ENCODE assay signal across 1 cellular context in the genomic region with DNA sequence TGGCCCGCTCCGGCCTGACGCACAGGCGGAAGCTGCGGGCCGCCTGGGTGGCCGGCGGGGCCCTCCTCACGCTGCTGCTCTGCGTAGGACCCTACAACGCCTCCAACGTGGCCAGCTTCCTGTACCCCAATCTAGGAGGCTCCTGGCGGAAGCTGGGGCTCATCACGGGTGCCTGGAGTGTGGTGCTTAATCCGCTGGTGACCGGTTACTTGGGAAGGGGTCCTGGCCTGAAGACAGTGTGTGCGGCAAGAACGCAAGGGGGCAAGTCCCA.
TF ChIP-seq lines count a peak whose summit lies in the region.

No MANE protein-coding gene starts in this region.

TF ChIP-seq in GM23338, 12 proteins besides CTCF, POLR2A, EP300 and RAD21 (continued from another document):
- TF ChIP-seq, protein P1, sequence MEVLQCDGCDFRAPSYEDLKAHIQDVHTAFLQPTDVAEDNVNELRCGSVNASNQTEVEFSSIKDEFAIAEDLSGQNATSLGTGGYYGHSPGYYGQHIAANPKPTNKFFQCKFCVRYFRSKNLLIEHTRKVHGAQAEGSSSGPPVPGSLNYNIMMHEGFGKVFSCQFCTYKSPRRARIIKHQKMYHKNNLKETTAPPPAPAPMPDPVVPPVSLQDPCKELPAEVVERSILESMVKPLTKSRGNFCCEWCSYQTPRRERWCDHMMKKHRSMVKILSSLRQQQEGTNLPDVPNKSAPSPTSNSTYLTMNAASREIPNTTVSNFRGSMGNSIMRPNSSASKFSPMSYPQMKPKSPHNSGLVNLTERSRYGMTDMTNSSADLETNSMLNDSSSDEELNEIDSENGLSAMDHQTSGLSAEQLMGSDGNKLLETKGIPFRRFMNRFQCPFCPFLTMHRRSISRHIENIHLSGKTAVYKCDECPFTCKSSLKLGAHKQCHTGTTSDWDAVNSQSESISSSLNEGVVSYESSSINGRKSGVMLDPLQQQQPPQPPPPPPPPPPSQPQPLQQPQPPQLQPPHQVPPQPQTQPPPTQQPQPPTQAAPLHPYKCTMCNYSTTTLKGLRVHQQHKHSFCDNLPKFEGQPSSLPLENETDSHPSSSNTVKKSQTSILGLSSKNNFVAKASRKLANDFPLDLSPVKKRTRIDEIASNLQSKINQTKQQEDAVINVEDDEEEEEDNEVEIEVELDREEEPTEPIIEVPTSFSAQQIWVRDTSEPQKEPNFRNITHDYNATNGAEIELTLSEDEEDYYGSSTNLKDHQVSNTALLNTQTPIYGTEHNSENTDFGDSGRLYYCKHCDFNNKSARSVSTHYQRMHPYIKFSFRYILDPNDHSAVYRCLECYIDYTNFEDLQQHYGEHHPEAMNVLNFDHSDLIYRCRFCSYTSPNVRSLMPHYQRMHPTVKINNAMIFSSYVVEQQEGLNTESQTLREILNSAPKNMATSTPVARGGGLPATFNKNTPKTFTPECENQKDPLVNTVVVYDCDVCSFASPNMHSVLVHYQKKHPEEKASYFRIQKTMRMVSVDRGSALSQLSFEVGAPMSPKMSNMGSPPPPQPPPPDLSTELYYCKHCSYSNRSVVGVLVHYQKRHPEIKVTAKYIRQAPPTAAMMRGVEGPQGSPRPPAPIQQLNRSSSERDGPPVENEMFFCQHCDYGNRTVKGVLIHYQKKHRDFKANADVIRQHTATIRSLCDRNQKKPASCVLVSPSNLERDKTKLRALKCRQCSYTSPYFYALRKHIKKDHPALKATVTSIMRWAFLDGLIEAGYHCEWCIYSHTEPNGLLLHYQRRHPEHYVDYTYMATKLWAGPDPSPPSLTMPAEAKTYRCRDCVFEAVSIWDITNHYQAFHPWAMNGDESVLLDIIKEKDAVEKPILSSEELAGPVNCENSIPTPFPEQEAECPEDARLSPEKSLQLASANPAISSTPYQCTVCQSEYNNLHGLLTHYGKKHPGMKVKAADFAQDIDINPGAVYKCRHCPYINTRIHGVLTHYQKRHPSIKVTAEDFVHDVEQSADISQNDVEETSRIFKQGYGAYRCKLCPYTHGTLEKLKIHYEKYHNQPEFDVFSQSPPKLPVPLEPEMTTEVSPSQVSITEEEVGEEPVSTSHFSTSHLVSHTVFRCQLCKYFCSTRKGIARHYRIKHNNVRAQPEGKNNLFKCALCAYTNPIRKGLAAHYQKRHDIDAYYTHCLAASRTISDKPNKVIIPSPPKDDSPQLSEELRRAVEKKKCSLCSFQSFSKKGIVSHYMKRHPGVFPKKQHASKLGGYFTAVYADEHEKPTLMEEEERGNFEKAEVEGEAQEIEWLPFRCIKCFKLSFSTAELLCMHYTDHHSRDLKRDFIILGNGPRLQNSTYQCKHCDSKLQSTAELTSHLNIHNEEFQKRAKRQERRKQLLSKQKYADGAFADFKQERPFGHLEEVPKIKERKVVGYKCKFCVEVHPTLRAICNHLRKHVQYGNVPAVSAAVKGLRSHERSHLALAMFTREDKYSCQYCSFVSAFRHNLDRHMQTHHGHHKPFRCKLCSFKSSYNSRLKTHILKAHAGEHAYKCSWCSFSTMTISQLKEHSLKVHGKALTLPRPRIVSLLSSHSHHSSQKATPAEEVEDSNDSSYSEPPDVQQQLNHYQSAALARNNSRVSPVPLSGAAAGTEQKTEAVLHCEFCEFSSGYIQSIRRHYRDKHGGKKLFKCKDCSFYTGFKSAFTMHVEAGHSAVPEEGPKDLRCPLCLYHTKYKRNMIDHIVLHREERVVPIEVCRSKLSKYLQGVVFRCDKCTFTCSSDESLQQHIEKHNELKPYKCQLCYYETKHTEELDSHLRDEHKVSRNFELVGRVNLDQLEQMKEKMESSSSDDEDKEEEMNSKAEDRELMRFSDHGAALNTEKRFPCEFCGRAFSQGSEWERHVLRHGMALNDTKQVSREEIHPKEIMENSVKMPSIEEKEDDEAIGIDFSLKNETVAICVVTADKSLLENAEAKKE (CRISPR knock-in tag; IDR thresholded peaks at IDR 0.05): no peak
- TF ChIP-seq POLR2AphosphoS5 (IDR thresholded peaks at IDR 0.05; ENCODE audit: low read depth) (no peak), ZNF114 (CRISPR knock-in tag; IDR thresholded peaks at IDR 0.05) (no peak), JUNB (IDR thresholded peaks at IDR 0.05; ENCODE audit: unreplicated experiment) (no peak), NANOG (IDR thresholded peaks at IDR 0.05; ENCODE audit: borderline replicate concordance) (no peak), CREB1 (CRISPR knock-in tag; IDR thresholded peaks at IDR 0.05; ENCODE audit: low read depth) (no peak), STAT1 (IDR thresholded peaks at IDR 0.05; ENCODE audit: unreplicated experiment) (no peak)
